ENCODE assay signal across 30 cellular contexts in the genomic region with DNA sequence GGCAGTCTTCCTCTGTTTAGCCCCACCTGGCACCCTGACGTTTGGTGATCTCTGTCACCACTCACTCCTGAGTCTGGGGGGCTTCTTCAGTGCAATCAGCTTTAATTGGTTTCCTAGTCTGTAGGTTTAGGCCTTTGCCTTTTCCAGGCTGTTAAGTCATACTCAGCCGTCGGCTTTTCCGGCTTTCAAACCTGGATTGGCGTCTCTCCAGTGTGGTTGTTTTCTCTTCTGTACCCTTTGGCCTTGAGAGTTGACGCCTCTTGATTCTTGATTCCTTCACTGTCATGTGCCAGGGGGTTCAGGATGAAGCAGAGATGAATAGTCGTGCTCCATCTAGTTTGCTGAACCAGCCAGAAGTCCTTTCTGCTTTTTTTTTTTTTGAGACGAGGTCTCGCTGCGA. TPM values are rescaled to one million over a fixed set of nuclear protein-coding genes. Genes with fewer than 3 reads are reported as not detected.
"Had no signal": no experiment of that assay in that cellular context is flagged by ENCODE, and none has a peak within 500 bp of the region (broad histone marks: within the 10 kb centered on the region; RNA-seq: fewer than 3 reads in every experiment).

No MANE protein-coding gene starts in this region.

- H3K9me3 ChIP-seq: esophagus muscularis mucosa, gastroesophageal sphincter had no signal

- H3K4me1 ChIP-seq: esophagus muscularis mucosa, gastroesophageal sphincter had no signal

- H3K36me3 ChIP-seq: brain microvascular endothelial cell, esophagus muscularis mucosa, gastroesophageal sphincter had no signal

- H3K27me3 ChIP-seq: brain microvascular endothelial cell had no signal

- FAIRE-seq: astrocyte, bronchial epithelial cell had no signal

- H3K4me3 ChIP-seq: esophagus muscularis mucosa, gastroesophageal sphincter had no signal

- H3K27ac ChIP-seq: brain microvascular endothelial cell, esophagus muscularis mucosa, gastroesophageal sphincter had no signal

- ATAC-seq: activated CD8-positive, alpha-beta T cell treated with anti-CD3 and anti-CD28 coated beads for 36 hours; activated T-cell treated with anti-CD3 and anti-CD28 coated beads, Interleukin-2, amount 50 U/mL, for 4 hours; activated T-helper 17 cell treated with anti-CD3 and anti-CD28 coated beads, Interleukin-2, amount 50 U/mL, for 72 hours; effector memory CD8-positive, alpha-beta T cell; gastroesophageal sphincter had no signal

- DNase-seq: activated CD4-positive, alpha-beta T cell treated with anti-CD3 and anti-CD28 coated beads for 4 hours; activated CD4-positive, alpha-beta T cell treated with anti-CD3 and anti-CD28 coated beads, Interleukin-2, amount 50 U/mL, for 1 hour; activated CD4-positive, alpha-beta T cell treated with anti-CD3 and anti-CD28 coated beads, Interleukin-2, amount 50 U/mL, for 48 hours; activated CD4-positive, CD25-positive, alpha-beta regulatory T cell; activated CD4-positive, CD25-positive, alpha-beta regulatory T cell treated with anti-CD3 and anti-CD28 coated beads, Interleukin-2, amount 50 U/mL, for 72 hours; activated CD8-positive, alpha-beta memory T cell treated with anti-CD3 and anti-CD28 coated beads for 24 hours; activated CD8-positive, alpha-beta T cell treated with anti-CD3 and anti-CD28 coated beads for 36 hours; activated effector memory CD4-positive, alpha-beta T cell treated with Interleukin-2 at 50 U/mL for 16 hours; activated gamma-delta T cell treated with Interleukin-2 at 50 U/mL for 16 hours; activated naive CD4-positive, alpha-beta T cell treated with anti-CD3 and anti-CD28 coated beads, Interleukin-2, amount 50 U/mL, for 16 hours; activated naive CD4-positive, alpha-beta T cell treated with Interleukin-2 at 50 U/mL for 16 hours; activated T-cell treated with anti-CD3 and anti-CD28 coated beads, Interleukin-2, amount 50 U/mL, for 4 hours; amniotic stem cell; anterior cingulate cortex; brain microvascular endothelial cell; cortex of kidney; dermis blood vessel endothelial cell; effector CD4-positive, alpha-beta T cell; effector memory CD8-positive, alpha-beta T cell; erythroblast; foreskin melanocyte; T-helper 1 cell; T-helper 2 cell had no signal

RNA-seq across cellular contexts. Expression of gene NCMAP, which starts 24.9 kb away (rescaled TPM):
- total RNA-seq: activated T-helper 17 cell treated with anti-CD3 and anti-CD28 coated beads, Interleukin-2, amount 50 U/mL, for 72 hours; astrocyte; bronchial epithelial cell; cardiac septum; dermis blood vessel endothelial cell; glomerular endothelial cell had no signal
